Comparison of ENCODE assay signal across 15 cellular contexts in the genomic region with DNA sequence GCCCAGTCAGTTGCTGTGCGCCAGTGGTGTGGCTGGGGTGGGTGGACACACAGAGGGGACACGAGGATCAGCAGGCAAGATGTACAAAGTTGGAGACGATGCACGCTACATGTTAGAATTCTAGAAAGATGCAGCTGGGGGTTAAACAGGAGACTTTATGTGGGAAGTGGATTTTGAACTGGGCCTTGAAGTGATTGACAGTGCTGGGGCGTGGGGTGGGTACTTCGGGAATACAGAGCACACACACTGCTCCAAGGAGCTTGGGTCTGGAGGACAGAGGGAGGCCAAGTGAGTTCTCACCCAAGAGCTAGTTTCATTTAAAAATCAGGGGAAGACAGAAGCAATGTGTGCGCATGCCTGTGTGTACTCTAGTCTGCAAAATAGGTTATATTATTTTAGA.
"Had no signal": no experiment of that assay in that cellular context is flagged by ENCODE, and none has a peak within 500 bp of the region (broad histone marks: within the 10 kb centered on the region; RNA-seq: fewer than 3 reads in every experiment).

No MANE protein-coding gene starts in this region.

- H3K4me1 ChIP-seq: ascending aorta had no signal

- H3K9me3 ChIP-seq: ascending aorta, neutrophil, right atrium auricular region, tibial artery, vagina had no signal

- H3K27ac Mint-ChIP-seq: activated naive CD8-positive, alpha-beta T cell had no signal

- DNase-seq: activated CD8-positive, alpha-beta memory T cell treated with anti-CD3 and anti-CD28 coated beads for 24 hours; activated effector memory CD4-positive, alpha-beta T cell treated with Interleukin-2 at 50 U/mL for 16 hours; activated T-cell treated with anti-CD3 and anti-CD28 coated beads for 4 hours; erythroblast; kidney glomerular epithelial cell; small intestine; tibial artery had no signal

- H3K27me3 ChIP-seq: ascending aorta, hepatocyte, neutrophil, right atrium auricular region, tibial artery, vagina had no signal

- H3K4me3 ChIP-seq: ascending aorta, coronary artery, hepatocyte, right atrium auricular region, tibial artery, vagina had no signal

- H3K36me3 ChIP-seq: neutrophil, vagina had no signal

- H3K27ac ChIP-seq: ascending aorta, coronary artery, hepatocyte, neutrophil, right atrium auricular region, tibial artery, vagina, VCaP had no signal

- H3K4me3 Mint-ChIP-seq: activated naive CD8-positive, alpha-beta T cell had no signal
